1 cellular context compared by ENCODE assay signal in genomic region chr16:84013787-84014569, GRCh38.
A peak's percentile ranks its signal among the peaks of the same experiment; 100 is the strongest.
TF ChIP-seq lines count a peak whose summit lies in the region.

No MANE protein-coding gene starts in this region.

TF ChIP-seq in K562, 482 proteins besides CTCF, POLR2A, EP300 and RAD21 (continued from another document and continues in another):
- no peak for TF ChIP-seq ZBTB40 (IDR thresholded peaks at IDR 0.05)
- no peak for TF ChIP-seq ZBTB40 (CRISPR knock-in tag; IDR thresholded peaks at IDR 0.05)
- peak; percentile 86 for TF ChIP-seq MYC (IDR thresholded peaks at IDR 0.05; ENCODE audit: low read depth, low read length)
- TF ChIP-seq MYC (CRISPR knock-in tag; IDR thresholded peaks at IDR 0.05; ENCODE audit: borderline replicate concordance, low read depth) = no peak; the same call in 1 of the 2 replicates
- TF ChIP-seq RFX5 (IDR thresholded peaks at IDR 0.05; ENCODE audit: low read depth, low read length) = no peak
- TF ChIP-seq ZNF77 (CRISPR knock-in tag; IDR thresholded peaks at IDR 0.05) = no peak
- no peak for TF ChIP-seq MLX (CRISPR knock-in tag; conservative IDR thresholded peaks at IDR 0.05)
- no peak for TF ChIP-seq ZNF518B (CRISPR knock-in tag; IDR thresholded peaks at IDR 0.05)
- no peak for TF ChIP-seq ZNF609 (CRISPR knock-in tag; IDR thresholded peaks at IDR 0.05; ENCODE audit: borderline replicate concordance)
- no peak for TF ChIP-seq CLOCK (CRISPR knock-in tag; IDR thresholded peaks at IDR 0.05; ENCODE audit: borderline replicate concordance)
- no peak for TF ChIP-seq CEBPZ (IDR thresholded peaks at IDR 0.05; ENCODE audit: borderline replicate concordance, low read depth, low read length)
- TF ChIP-seq RBM25 (IDR thresholded peaks at IDR 0.05; ENCODE audit: low read depth, low read length, severe bottlenecking) = no peak
- TF ChIP-seq RBM14 (IDR thresholded peaks at IDR 0.05; ENCODE audit: borderline replicate concordance, insufficient read depth, low read depth, low read length) = no peak
- no peak for TF ChIP-seq NUFIP1 (IDR thresholded peaks at IDR 0.05; ENCODE audit: partially characterized antibody)
- TF ChIP-seq NONO (IDR thresholded peaks at IDR 0.05; ENCODE audit: low read depth in 2 of 2, low read length in 1 of 2) = no peak
- TF ChIP-seq POLR2G (IDR thresholded peaks at IDR 0.05; ENCODE audit: low read depth, low read length) = no peak
- peak; percentile 32; the same call in 1 of the 2 replicates for TF ChIP-seq CREM (IDR thresholded peaks at IDR 0.05; ENCODE audit: low read depth)
- no peak for TF ChIP-seq TARDBP (IDR thresholded peaks at IDR 0.05)
- no peak for TF ChIP-seq ZNF695 (CRISPR knock-in tag; IDR thresholded peaks at IDR 0.05)
- TF ChIP-seq MLLT1 (IDR thresholded peaks at IDR 0.05) = no peak
- no peak for TF ChIP-seq FOXA1 (IDR thresholded peaks at IDR 0.05; ENCODE audit: borderline replicate concordance)
- peak; percentile 93 for TF ChIP-seq USF1 (CRISPR knock-in tag; IDR thresholded peaks at IDR 0.05)
- TF ChIP-seq MCM5 (IDR thresholded peaks at IDR 0.05; ENCODE audit: low read depth) = no peak
